29 cellular contexts compared by ENCODE assay signal in the genomic region with DNA sequence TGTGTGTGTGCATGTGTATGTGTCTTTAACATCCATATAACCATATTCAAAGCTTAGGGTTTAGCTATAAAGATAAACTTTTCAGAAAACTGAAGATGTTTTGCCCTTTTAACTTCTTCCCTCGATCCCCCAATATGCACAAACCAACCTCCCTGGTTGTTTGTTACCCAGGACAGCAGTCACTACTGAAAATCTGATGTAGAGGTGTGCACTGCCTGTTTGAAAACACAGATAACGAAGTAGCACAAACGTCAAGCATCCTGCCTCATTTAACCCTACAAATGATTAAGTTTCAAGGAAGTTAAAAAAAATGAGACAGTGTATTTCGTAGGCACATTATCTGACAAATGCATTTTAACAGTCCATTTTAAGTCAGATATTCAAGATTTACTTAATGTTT. TPM values are rescaled to one million over a fixed set of nuclear protein-coding genes. Genes with fewer than 3 reads are reported as not detected.
DNase-seq lines count a peak whose midpoint lies in the region; ATAC-seq, FAIRE-seq and TF ChIP-seq lines count a peak whose summit lies in the region.
"Had no signal": no experiment of that assay in that cellular context is flagged by ENCODE, and none has a peak within 500 bp of the region (broad histone marks: within the 10 kb centered on the region; RNA-seq: fewer than 3 reads in every experiment).

No MANE protein-coding gene starts in this region.

- H3K4me2 ChIP-seq in GM12878 (ENCODE audit: control insufficient read depth, insufficient read depth) = peak overlapping the region; percentile 63
- no peak overlapping the region for H3K4me2 ChIP-seq in osteoblast (ENCODE audit: insufficient read depth, low read length)
- H3K4me2 ChIP-seq: SK-N-SH had no signal

- TF ChIP-seq RAD21 in GM12878 (IDR thresholded peaks at IDR 0.05; ENCODE audit: insufficient read depth, low read depth, low read length) = no peak

- H3K4me1 Mint-ChIP-seq in activated naive CD8-positive, alpha-beta T cell (ENCODE audit: low read depth) = peaks cover 31% of the 10 kb centered on the region
- H3K4me1 Mint-ChIP-seq in activated naive CD8-positive, alpha-beta T cell treated with anti-CD3 and anti-CD28 coated beads for 36 hours = peaks cover 16% of the 10 kb centered on the region
- H3K4me1 Mint-ChIP-seq in T-helper 2 cell treated with Interferon-gamma antibody and Interleukin-4, amounts not matched to agents 5 μg/mL and 100 μg/mL, for 36 hours (ENCODE audit: low read depth) = peaks cover 41% of the 10 kb centered on the region

- no peaks in the 10 kb centered on the region for H4K20me1 ChIP-seq in GM12878 (ENCODE audit: control insufficient read depth, insufficient read depth)
- no peaks in the 10 kb centered on the region for H4K20me1 ChIP-seq in osteoblast (ENCODE audit: insufficient read depth, low read length)

- no peaks in the 10 kb centered on the region for H3K9me3 Mint-ChIP-seq in activated naive CD8-positive, alpha-beta T cell (ENCODE audit: low read depth)
- peaks cover 5% of the 10 kb centered on the region for H3K9me3 Mint-ChIP-seq in activated naive CD8-positive, alpha-beta T cell treated with anti-CD3 and anti-CD28 coated beads for 36 hours
- peaks cover 4% of the 10 kb centered on the region for H3K9me3 Mint-ChIP-seq in T-helper 2 cell treated with Interferon-gamma antibody and Interleukin-4, amounts not matched to agents 5 μg/mL and 100 μg/mL, for 36 hours

- RAD21 ChIA-PET in GM12878 (lab: Charles Lee; ENCODE audit: unreplicated experiment) = no interaction called here

- peak overlapping the region; percentile 74; the same call in 1 of the 2 replicates for H3K4me3 ChIP-seq in GM12878
- H3K4me3 ChIP-seq in osteoblast (ENCODE audit: insufficient read depth, low read length) = no peak overlapping the region

- H2AFZ ChIP-seq in GM12878 (ENCODE audit: control insufficient read depth, low read depth, low read length) = no peak overlapping the region
- no peak overlapping the region for H2AFZ ChIP-seq in osteoblast (ENCODE audit: low read length)

- no peaks in the 10 kb centered on the region; a peak in 1 of 4 replicates for H3K36me3 ChIP-seq in GM12878 (ENCODE audit: control insufficient read depth in 2 of 2, insufficient read depth in 2 of 2, low read length in 1 of 2)
- no peaks in the 10 kb centered on the region for H3K36me3 ChIP-seq in osteoblast (ENCODE audit: insufficient read depth, low read length)
- H3K36me3 ChIP-seq: BE2C had no signal

- SMC1A ChIA-PET in GM12878 (lab: Charles Lee; ENCODE audit: uncharacterized antibody, unreplicated experiment) = interaction anchor here (0.8 to 2.3 kb wide), 4 partner anchors 8 to 53 kb away, joined by 3 to 6 read pairs (median 3); no protein-coding TSS in a partner anchor

- no TSS peak for BruUV-seq in GM12878 (replicated peaks; lab: Mats Ljungman, UMichigan)

- peaks cover 7% of the 10 kb centered on the region for H3K36me3 Mint-ChIP-seq in activated naive CD8-positive, alpha-beta T cell
- H3K36me3 Mint-ChIP-seq in activated naive CD8-positive, alpha-beta T cell treated with anti-CD3 and anti-CD28 coated beads for 36 hours = no peaks in the 10 kb centered on the region
- H3K36me3 Mint-ChIP-seq in T-helper 2 cell treated with Interferon-gamma antibody and Interleukin-4, amounts not matched to agents 5 μg/mL and 100 μg/mL, for 36 hours (ENCODE audit: low read depth) = peaks cover 3% of the 10 kb centered on the region
- H3K36me3 Mint-ChIP-seq: CD14-positive monocyte had no signal

- no peak for DNase-seq in activated naive CD8-positive, alpha-beta T cell treated with anti-CD3 and anti-CD28 coated beads for 36 hours
- no peak for DNase-seq in T-helper 2 cell treated with Interferon-gamma antibody and Interleukin-4, amounts not matched to agents 5 μg/mL and 100 μg/mL, for 36 hours (ENCODE audit: low spot score)
- DNase-seq in GM12878 (ENCODE audit: low read depth, low spot score) (no peak), osteoblast (ENCODE audit: insufficient read length, low spot score, missing footprints) (peak; percentile 74), GDM1 (lab: John Stamatoyannopoulos, UW) (no peak), cardiac septum (ENCODE audit: low spot score) (no peak)
- DNase-seq: 8988T, ACHN, BE2C, Calu3, DMS153, DND-41, H7, Karpas-422, NCI-H1092 treated with DMSO at 0.1 percent for 48 hours, NCI-H1436, NCI-H187 treated with DMSO at 0.1 percent for 48 hours, NCI-H2171 treated with DMSO at 0.1 percent for 48 hours, NCI-H345, NCI-H510A treated with DMSO at 0.1 percent for 48 hours, NCI-H774, SK-N-SH had no signal

- H3K79me2 ChIP-seq in GM12878 (ENCODE audit: control insufficient read depth, insufficient read depth, low read length) (peaks cover 49% of the 10 kb centered on the region), osteoblast (ENCODE audit: insufficient read depth, low read length) (no peaks in the 10 kb centered on the region)

- H3K27me3 ChIP-seq in GM12878 (replicated peaks in 1 of 2; ENCODE audit: control insufficient read depth in 2 of 2, insufficient read depth in 2 of 2, low read length in 1 of 2) (no peaks in the 10 kb centered on the region), osteoblast (ENCODE audit: insufficient read depth, low read length) (peaks cover 58% of the 10 kb centered on the region)

- no peak overlapping the region; the same call in 1 of the 2 replicates for H3K9ac ChIP-seq in GM12878 (ENCODE audit: control insufficient read depth, insufficient read depth, low read length)
- H3K9ac ChIP-seq: SK-N-SH had no signal

- H3K27me3 Mint-ChIP-seq in activated naive CD8-positive, alpha-beta T cell = peaks cover 6% of the 10 kb centered on the region
- peaks cover 52% of the 10 kb centered on the region for H3K27me3 Mint-ChIP-seq in activated naive CD8-positive, alpha-beta T cell treated with anti-CD3 and anti-CD28 coated beads for 36 hours
- peaks cover 12% of the 10 kb centered on the region for H3K27me3 Mint-ChIP-seq in T-helper 2 cell treated with Interferon-gamma antibody and Interleukin-4, amounts not matched to agents 5 μg/mL and 100 μg/mL, for 36 hours (ENCODE audit: low read depth)

- POLR2A ChIA-PET in GM12878 (lab: Charles Lee) = no interaction called here

- TF ChIP-seq EP300 in GM12878 (IDR thresholded peaks at IDR 0.05; ENCODE audit: borderline replicate concordance in 1 of 2, control insufficient read depth in 1 of 2, low read depth in 2 of 2, low read length in 2 of 2) = no peak

- H3K9me3 ChIP-seq in GM12878 (replicated peaks; ENCODE audit: control insufficient read depth, insufficient read depth, low read length) = no peaks in the 10 kb centered on the region; the same call in 1 of the 3 replicates
- H3K9me3 ChIP-seq in osteoblast (ENCODE audit: low read depth, low read length) = no peaks in the 10 kb centered on the region
- H3K9me3 ChIP-seq: BE2C, SK-N-SH had no signal

- WGBS in GM12878 (ENCODE audit: insufficient coverage, insufficient replicate concordance, low lambda C conversion rate, missing lambda C conversion rate) = 30% methylated on average over 4 of the region's 4 CpGs

- peaks cover 4% of the 10 kb centered on the region; the same call in 1 of the 2 replicates for H3K4me1 ChIP-seq in GM12878 (ENCODE audit: control insufficient read depth, insufficient read depth, low read length)
- H3K4me1 ChIP-seq in osteoblast (ENCODE audit: insufficient read depth, low read length) = no peaks in the 10 kb centered on the region
- H3K4me1 ChIP-seq: BE2C had no signal

- no peak for TF ChIP-seq CTCF in GM12878 (IDR thresholded peaks at IDR 0.05 in 2 of 3, conservative IDR thresholded peaks at IDR 0.05 in 1 of 3; ENCODE audit: control insufficient read depth in 2 of 3, extremely low read depth in 1 of 3, insufficient read depth in 1 of 3, low read depth in 3 of 3, low read length in 3 of 3)
- TF ChIP-seq CTCF in osteoblast (IDR thresholded peaks at IDR 0.05; ENCODE audit: extremely low read depth, low read depth, low read length) = no peak

- H3K4me3 Mint-ChIP-seq in activated naive CD8-positive, alpha-beta T cell = peak overlapping the region; percentile 84
- H3K4me3 Mint-ChIP-seq in activated naive CD8-positive, alpha-beta T cell treated with anti-CD3 and anti-CD28 coated beads for 36 hours = no peak overlapping the region
- peak overlapping the region; percentile 66 for H3K4me3 Mint-ChIP-seq in T-helper 2 cell treated with Interferon-gamma antibody and Interleukin-4, amounts not matched to agents 5 μg/mL and 100 μg/mL, for 36 hours

- H3K27ac ChIP-seq in GM12878 (ENCODE audit: control insufficient read depth, insufficient read depth) (no peak overlapping the region), osteoblast (ENCODE audit: low read depth, low read length) (no peak overlapping the region)

- TF ChIP-seq POLR2A in GM12878 (IDR thresholded peaks at IDR 0.05; ENCODE audit: low read depth, low read length) = no peak

- peak overlapping the region; percentile 79 for H3K27ac Mint-ChIP-seq in activated naive CD8-positive, alpha-beta T cell
- H3K27ac Mint-ChIP-seq in activated naive CD8-positive, alpha-beta T cell treated with anti-CD3 and anti-CD28 coated beads for 36 hours = no peak overlapping the region
- peak overlapping the region; percentile 71 for H3K27ac Mint-ChIP-seq in T-helper 2 cell treated with Interferon-gamma antibody and Interleukin-4, amounts not matched to agents 5 μg/mL and 100 μg/mL, for 36 hours
- H3K27ac Mint-ChIP-seq: CD14-positive monocyte had no signal

- intact Hi-C loops in GM12878 (cut with micrococcal nuclease; ENCODE audit: unreplicated experiment) = no loop called here
- intact Hi-C loops in cardiac septum (cut with DNase I) = no loop called here

- ATAC-seq in GM12878 (no peak), HG03139 (IDR thresholded peaks at IDR 0.05; ENCODE audit: unreplicated experiment) (no peak)
- ATAC-seq: HepG2 had no signal

- in situ Hi-C loops in GM12878 (cut with MboI) = no loop called here

- no peak for FAIRE-seq in GM12878 (lab: Jason Lieb, UNC)
- FAIRE-seq: HepG2, RCC 7860 had no signal

- CTCF ChIA-PET in GM12878 (lab: Yijun Ruan, JAX) = interaction anchor here (1.3 to 4.7 kb wide), 2 partner anchors 17 to 243 kb away, joined by 5 to 25 read pairs; no protein-coding TSS in a partner anchor

RNA-seq across cellular contexts. Expression of a gene that starts 3.6 kb away (rescaled TPM):
- total RNA-seq in activated naive CD8-positive, alpha-beta T cell treated with anti-CD3 and anti-CD28 coated beads for 36 hours = 1 to 10 TPM; 6.4 to 7.5 TPM
- 0.33 and 1.0 TPM in 2 replicates for total RNA-seq in GM12878 (2013; cell fraction: nucleolus; rRNA removed)
- total RNA-seq in GM12878 (2014; rRNA removed) = 11.9 and 15.7 TPM in 2 replicates
- 13.2 and 14.8 TPM in 2 replicates for total RNA-seq in GM12878 (2014; rRNA removed; fragmentation: Illumina TruSeq; extraction: Trizol)
- 14.2 and 14.7 TPM in 2 replicates for total RNA-seq in GM12878 (2021)
- 9.6 TPM for polyA plus RNA-seq in GM12878 (2011; ENCODE audit: low read depth)
- 0.86 and 1.2 TPM in 2 replicates for polyA plus RNA-seq in GM12878 (2011; rRNA removed)
- polyA plus RNA-seq in GM12878 (2011; cell fraction: cytosol; rRNA removed) = 0.27 and 0.38 TPM in 2 replicates
- 1.2 and 2.1 TPM in 2 replicates for polyA plus RNA-seq in GM12878 (2011; cell fraction: nucleus; rRNA removed)
- polyA plus RNA-seq in GM12878 (2012) = 9.4 and 9.9 TPM in 2 replicates
- polyA plus RNA-seq in GM12878 (2014; fragmentation: Illumina TruSeq; extraction: Trizol) = 13.2 and 23.1 TPM in 2 replicates
- 1 to 10 TPM; 5.4 to 8.1 TPM for polyA plus RNA-seq in GM12878 (2014; fragmentation: Nextera tagmentation; extraction: Ambion mirVana)
- 13.4 and 13.8 TPM in 2 replicates for polyA plus RNA-seq in GM12878 (2014; rRNA removed)
- 1 to 10 TPM; 6.3 to 6.8 TPM for polyA plus RNA-seq in GM12878 (2016; fragmentation: Nextera tagmentation; extraction: Ambion mirVana)
- 0.22 and 0.41 TPM in 2 replicates for polyA minus RNA-seq in GM12878 (2011; rRNA and poly(A)+ RNA removed)
- not detected in 2 replicates for polyA minus RNA-seq in GM12878 (2011; cell fraction: cytosol; rRNA and poly(A)+ RNA removed)
- 0.36 and 0.38 TPM in 2 replicates for polyA minus RNA-seq in GM12878 (2011; cell fraction: nucleus; rRNA and poly(A)+ RNA removed)
- 0.72 and 0.88 TPM in 2 replicates for total RNA-seq in osteoblast
- total RNA-seq in cardiac septum = not detected
- total RNA-seq: HepG2, HT-29, M059J had no signal
- polyA plus RNA-seq: CD14-positive monocyte, SK-N-SH had no signal
